8 cellular contexts compared by ENCODE assay signal in the genomic region with DNA sequence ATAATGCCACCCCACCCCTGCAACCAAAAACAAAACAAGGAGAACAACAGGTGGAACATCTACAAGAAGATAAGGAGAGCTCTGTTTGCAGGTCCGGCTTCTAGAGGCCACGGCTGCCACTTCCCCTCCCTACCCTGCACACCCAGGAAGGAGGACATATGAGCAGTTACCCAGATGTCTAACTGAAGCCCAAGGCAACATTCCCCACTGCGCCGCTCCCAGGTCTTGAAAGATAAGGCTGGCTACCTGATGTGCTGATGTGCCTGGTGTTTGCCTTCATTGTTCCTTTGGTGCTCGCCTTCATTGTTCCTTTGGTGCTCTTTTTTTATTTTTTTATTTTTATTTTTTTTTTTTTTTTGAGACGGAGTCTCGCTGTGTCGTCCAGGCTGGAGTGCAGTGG.
"Had no signal": no experiment of that assay in that cellular context is flagged by ENCODE, and none has a peak within 500 bp of the region (broad histone marks: within the 10 kb centered on the region; RNA-seq: fewer than 3 reads in every experiment).

No MANE protein-coding gene starts in this region.

- ATAC-seq: HCT116 had no signal

- DNase-seq: GM23248, GOT3, H7, IMR-90, KBM-7 had no signal

- H3K4me1 ChIP-seq: HAP-1 had no signal

- H3K4me3 ChIP-seq: GM23248, HAP-1 had no signal

- H3K27ac ChIP-seq: GM23248, KMS-11 had no signal

- H3K9me3 ChIP-seq: HAP-1 had no signal

- H3K36me3 ChIP-seq: HAP-1 had no signal
